7 cellular contexts compared by ENCODE assay signal in genomic region chr7:106166651-106167342, GRCh38. TPM values are rescaled to one million over a fixed set of nuclear protein-coding genes. Genes with fewer than 3 reads are reported as not detected.
DNase-seq lines count a peak whose midpoint lies in the region; ATAC-seq and TF ChIP-seq lines count a peak whose summit lies in the region.

No MANE protein-coding gene starts in this region.

- TF ChIP-seq CTCF in IMR-90 (conservative IDR thresholded peaks at IDR 0.05; ENCODE audit: low read depth, low read length) (peak; percentile 85), OCI-LY7 (conservative IDR thresholded peaks at IDR 0.05; ENCODE audit: low read length) (peak; percentile 95), suprapubic skin (IDR thresholded peaks at IDR 0.05) (peak; percentile 67 to 77)

- H3K79me1 ChIP-seq in IMR-90 (ENCODE audit: low read depth in 1 of 2, low read length in 2 of 2) = no peaks in the 10 kb centered on the region

- intact Hi-C loops in IMR-90 (cut with micrococcal nuclease) = no loop called here
- intact Hi-C loops in OCI-LY7 (cut with micrococcal nuclease; ENCODE audit: unreplicated experiment) = loop anchor here (1.0 to 10.0 kb wide), 7 partner anchors 109 to 514 kb away; partner anchors contain the start of gene ATXN7L1

- H2AK9ac ChIP-seq in IMR-90 (replicated peaks; ENCODE audit: low read depth, low read length, poor library complexity) = no peak overlapping the region

- no peak overlapping the region for H2AFZ ChIP-seq in IMR-90 (replicated peaks; ENCODE audit: low read length, poor library complexity)
- H2AFZ ChIP-seq in OCI-LY7 (ENCODE audit: low read length) = no peak overlapping the region

- no peak overlapping the region for H3K4me3 ChIP-seq in IMR-90 (ENCODE audit: insufficient read depth, low read depth, low read length)
- no peak overlapping the region for H3K4me3 ChIP-seq in OCI-LY7 (ENCODE audit: low read depth, low read length, poor library complexity, severe bottlenecking)
- no peak overlapping the region for H3K4me3 ChIP-seq in suprapubic skin

- H3K4ac ChIP-seq in IMR-90 (ENCODE audit: low read depth, low read length) = no peak overlapping the region

- no peak overlapping the region for H2AK5ac ChIP-seq in IMR-90 (ENCODE audit: low read depth, low read length)

- no peak overlapping the region for H3K23ac ChIP-seq in IMR-90 (ENCODE audit: low read depth, low read length)

- no peak for TF ChIP-seq EP300 in suprapubic skin (IDR thresholded peaks at IDR 0.05)

- H4K5ac ChIP-seq in IMR-90 (ENCODE audit: low read depth, low read length) = no peak overlapping the region

- peak; percentile 75 for DNase-seq in Daoy (ENCODE audit: low read depth)
- peak; percentile 83 for DNase-seq in IMR-90
- peak; percentile 79 for DNase-seq in OCI-LY7 (ENCODE audit: low spot score)
- DNase-seq in cerebellar cortex (ENCODE audit: low spot score) = peak; percentile 79
- peak; percentile 67 for DNase-seq in kidney tubule cell (ENCODE audit: low spot score)
- no peak for DNase-seq in suprapubic skin (ENCODE audit: low spot score in 2 of 2)

- H2BK15ac ChIP-seq in IMR-90 (ENCODE audit: low read depth, low read length) = no peak overlapping the region

- CTCF ChIA-PET in IMR-90 (lab: Yijun Ruan, JAX) (interaction anchor here (0.6 to 2.3 kb wide), 6 partner anchors 10 to 413 kb away, joined by 3 to 9 read pairs (median 5); no protein-coding TSS in a partner anchor), OCI-LY7 (lab: Charles Lee; ENCODE audit: unreplicated experiment) (interaction anchor here (0.8 to 1.1 kb wide), 2 partner anchors 176 to 232 kb away, joined by 3 to 4 read pairs; no protein-coding TSS in a partner anchor)

- H3K9me1 ChIP-seq in IMR-90 (ENCODE audit: insufficient read depth, low read length) = no peaks in the 10 kb centered on the region

- H3K27ac ChIP-seq in IMR-90 (ENCODE audit: insufficient read depth, low read length) (no peak overlapping the region), OCI-LY7 (ENCODE audit: low read depth, low read length, poor library complexity, severe bottlenecking) (no peak overlapping the region), suprapubic skin (no peak overlapping the region)

- BruUV-seq in IMR-90 (replicated peaks; lab: Mats Ljungman, UMichigan) (no TSS peak), OCI-LY7 (replicated peaks; lab: Mats Ljungman, UMichigan) (no TSS peak)

- no peak overlapping the region for H3K56ac ChIP-seq in IMR-90 (ENCODE audit: extremely low read depth, insufficient read depth, low read length)

- in situ Hi-C loops in IMR-90 (cut with MboI; ENCODE audit: low sequenced_read_pairs) = no loop called here

- no peaks in the 10 kb centered on the region for H3K79me2 ChIP-seq in OCI-LY7 (ENCODE audit: insufficient read depth, low read depth, low read length)

- H2BK5ac ChIP-seq in IMR-90 (ENCODE audit: low read depth, low read length, poor library complexity, severe bottlenecking) = no peak overlapping the region

- H3K9me2 ChIP-seq in OCI-LY7 (ENCODE audit: insufficient read depth, low read length) = no peaks in the 10 kb centered on the region

- no peak overlapping the region for H3K18ac ChIP-seq in IMR-90 (ENCODE audit: low read depth, low read length)

- H3K14ac ChIP-seq in IMR-90 (replicated peaks; ENCODE audit: low read depth, low read length) = no peak overlapping the region

- H4K20me1 ChIP-seq in IMR-90 (ENCODE audit: insufficient read depth, low read length) = no peaks in the 10 kb centered on the region
- H4K20me1 ChIP-seq in OCI-LY7 (ENCODE audit: insufficient read depth, low read length) = no peaks in the 10 kb centered on the region

- no peak overlapping the region for H2BK120ac ChIP-seq in IMR-90 (ENCODE audit: low read depth, low read length)

- no peak overlapping the region for H4K91ac ChIP-seq in IMR-90 (ENCODE audit: insufficient read depth, low read depth, low read length)

- TF ChIP-seq POLR2A in IMR-90 (IDR thresholded peaks at IDR 0.05; ENCODE audit: low read depth, low read length) (no peak), suprapubic skin (IDR thresholded peaks at IDR 0.05) (no peak)

- no peak overlapping the region for H4K8ac ChIP-seq in IMR-90 (ENCODE audit: low read depth in 2 of 2, low read length in 2 of 2)

- ATAC-seq in IMR-90 (ENCODE audit: low read depth) (peak; percentile 74), HG02870 (IDR thresholded peaks at IDR 0.05; ENCODE audit: unreplicated experiment) (no peak)

- no peaks in the 10 kb centered on the region for H3K36me3 ChIP-seq in IMR-90 (ENCODE audit: control insufficient read depth, insufficient read depth, low read length)
- H3K36me3 ChIP-seq in OCI-LY7 (ENCODE audit: insufficient read depth, low read length) = no peaks in the 10 kb centered on the region; the same call in 1 of the 2 replicates
- H3K36me3 ChIP-seq in suprapubic skin = no peaks in the 10 kb centered on the region

- H3K9ac ChIP-seq in IMR-90 (ENCODE audit: low read depth, low read length) = no peak overlapping the region

- H2BK20ac ChIP-seq in IMR-90 (ENCODE audit: low read depth, low read length) = no peak overlapping the region

- dilution Hi-C loops in IMR-90 (cut with HindIII; ENCODE audit: low sequenced_read_pairs, unreplicated experiment) = no loop called here

- H3K9me3 ChIP-seq in IMR-90 (ENCODE audit: control insufficient read depth, insufficient read depth, low read length) (peaks cover 10% of the 10 kb centered on the region), OCI-LY7 (ENCODE audit: low read length) (peaks cover 13% of the 10 kb centered on the region), suprapubic skin (peaks cover 8% of the 10 kb centered on the region)

- TF ChIP-seq RAD21 in IMR-90 (IDR thresholded peaks at IDR 0.05; ENCODE audit: low read length) = peak; percentile 66

- H3K27me3 ChIP-seq in IMR-90 (ENCODE audit: control insufficient read depth, insufficient read depth, low read length) (peaks cover 9% of the 10 kb centered on the region), suprapubic skin (no peaks in the 10 kb centered on the region)

- POLR2A ChIA-PET in IMR-90 (lab: Charles Lee; ENCODE audit: unreplicated experiment) = no interaction called here
- POLR2A ChIA-PET in OCI-LY7 (lab: Charles Lee) = interaction anchor here (0.5 to 2.3 kb wide), 8 partner anchors 12 to 487 kb away, joined by 3 to 13 read pairs (median 4); no protein-coding TSS in a partner anchor

- H3K4me2 ChIP-seq in IMR-90 (ENCODE audit: low read depth, low read length) (no peak overlapping the region), OCI-LY7 (ENCODE audit: low read length) (peak overlapping the region; percentile 4; the same call in 1 of the 2 replicates)

- H3K4me1 ChIP-seq in IMR-90 (ENCODE audit: control insufficient read depth, insufficient read depth, low read length) (no peaks in the 10 kb centered on the region), OCI-LY7 (ENCODE audit: insufficient read depth, low read length, poor library complexity, severe bottlenecking) (peaks cover 14% of the 10 kb centered on the region), suprapubic skin (peaks cover 7% of the 10 kb centered on the region)

- 100% methylated on average over 1 of the region's 7 CpGs; no CpG with 5 or more reads in 1 of the 2 experiments for WGBS in IMR-90 (ENCODE audit: extremely low coverage in 2 of 2, insufficient read length in 1 of 2), 2 experiments
- WGBS in suprapubic skin = 56% methylated on average over 7 of the region's 7 CpGs

TF ChIP-seq in IMR-90, 13 proteins besides CTCF, POLR2A, EP300 and RAD21:
- TF ChIP-seq MAZ (IDR thresholded peaks at IDR 0.05; ENCODE audit: borderline replicate concordance, low read depth, low read length) (no peak), SMC3 (IDR thresholded peaks at IDR 0.05; ENCODE audit: low read depth, low read length) (peak; percentile 46)
TF ChIP-seq in IMR-90: peak in this region for 1.

RNA-seq across cellular contexts. Expression of gene SYPL1, which starts 54.7 kb away (rescaled TPM):
- total RNA-seq in Daoy (2014; rRNA removed; shearing (Covaris generic)) = 67.9 and 69.7 TPM in 2 replicates
- total RNA-seq in IMR-90 (2012; rRNA removed) = 19.0 and 35.6 TPM in 2 replicates
- polyA plus RNA-seq in IMR-90 (2012; rRNA removed) = 33.0 and 45.0 TPM in 2 replicates
- polyA plus RNA-seq in IMR-90 (2012; cell fraction: cytosol; rRNA removed) = 9.6 and 15.2 TPM in 2 replicates
- 1.5 and 12.0 TPM in 2 replicates for polyA plus RNA-seq in IMR-90 (2012; cell fraction: nucleus; rRNA removed; ENCODE audit: low replicate concordance)
- 30.4 and 34.1 TPM in 2 replicates for total RNA-seq in OCI-LY7 (2014; rRNA removed; shearing (Covaris generic))
- 112 and 118 TPM in 2 replicates for total RNA-seq in OCI-LY7 (2022)
- 100 to 1,000 TPM in 2 of 4 donors, 10 to 100 TPM in 2; 71.3 to 115 (median 99.3) TPM for total RNA-seq in suprapubic skin

Comparison
In these comparisons a context has a peak if more than half of its experiments do, and no peak if none do; other contexts are left out.
1. DNase-seq: peak in Daoy (single experiment), IMR-90 (single experiment), OCI-LY7 (single experiment), cerebellar cortex (single experiment) and kidney tubule cell (single experiment); none in suprapubic skin (0 of 2).
2. Peak in every context shown above with its lines, with median percentiles within 50 percentile points of each other: CTCF ChIP-seq.